ENCODE assay signal across 8 cellular contexts in the genomic region with DNA sequence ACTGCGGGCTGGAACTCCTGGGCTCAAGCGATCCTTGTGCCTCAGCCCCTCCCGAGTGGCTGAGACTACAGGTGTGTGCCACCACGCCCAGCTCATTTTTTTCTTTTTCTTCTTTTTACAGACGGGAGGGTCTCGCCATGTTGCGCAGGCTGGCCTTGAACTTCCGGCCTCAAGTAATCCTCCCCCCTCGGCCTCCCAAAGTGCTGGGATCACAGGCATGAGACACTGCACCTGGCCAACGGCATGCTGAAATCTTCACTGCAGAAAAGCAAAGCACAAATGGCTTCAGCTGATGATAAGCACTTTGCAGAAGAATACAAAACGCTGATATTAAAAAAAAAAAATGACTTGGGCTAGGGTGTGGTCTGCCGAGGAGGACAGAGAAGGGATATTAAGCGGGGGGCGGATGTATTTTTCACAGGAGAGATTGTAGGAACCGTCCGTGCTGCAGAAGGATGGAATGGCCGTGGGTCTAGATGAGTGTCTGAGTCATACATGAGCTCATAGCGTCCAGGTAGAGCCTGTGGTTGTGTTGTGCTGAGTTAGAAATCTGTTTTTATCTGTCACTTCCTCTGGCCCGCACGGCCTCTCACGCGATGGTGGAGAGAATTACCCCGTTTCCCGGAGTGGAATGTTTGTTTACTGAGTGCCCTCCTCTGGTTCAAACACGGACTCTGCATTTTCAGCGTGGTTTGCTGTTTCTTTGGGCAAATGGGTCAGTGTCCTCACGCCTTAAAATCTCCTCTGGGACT. TPM values are rescaled to one million over a fixed set of nuclear protein-coding genes. Genes with fewer than 3 reads are reported as not detected.
DNase-seq lines count a peak whose midpoint lies in the region; ATAC-seq and TF ChIP-seq lines count a peak whose summit lies in the region.

No MANE protein-coding gene starts in this region.

- 51 to 59% methylated on average over 26 to 27 of the region's 27 CpGs for WGBS in tibial nerve, 2 donors

- no peaks in the 10 kb centered on the region for H3K4me1 ChIP-seq in tibial nerve

- no peaks in the 10 kb centered on the region for H3K9me3 ChIP-seq in tibial nerve

- no peak for TF ChIP-seq CTCF in fibroblast of pulmonary artery (IDR thresholded peaks at IDR 0.05; ENCODE audit: low read length, missing control alignments)
- TF ChIP-seq CTCF in tibial nerve (IDR thresholded peaks at IDR 0.05) = no peak

- H3K27ac ChIP-seq in tibial nerve = no peak overlapping the region

- DNase-seq in CD1c-positive myeloid dendritic cell (ENCODE audit: extremely low spot score) (peak; percentile 42), HuH-7 (ENCODE audit: low spot score) (peak; percentile 17), fibroblast of pulmonary artery (ENCODE audit: low read depth) (peak; percentile 49), erythroblast (lab: John Stamatoyannopoulos, UW) (no peak), tibial nerve (ENCODE audit: low spot score in 2 of 2) (no peak), DMS 273 treated with DMSO at 0.1 percent for 48 hours (lab: John Stamatoyannopoulos, UW) (no peak)
- peak; percentile 2 to 24 (median 12) for DNase-seq in activated CD4-positive, CD25-positive, alpha-beta regulatory T cell (lab: John Stamatoyannopoulos, UW)

- H3K36me3 ChIP-seq in tibial nerve = no peaks in the 10 kb centered on the region

- H3K4me3 ChIP-seq in fibroblast of pulmonary artery (replicated peaks; ENCODE audit: low read depth, low read length) (no peak overlapping the region), tibial nerve (no peak overlapping the region)

- TF ChIP-seq POLR2A in erythroblast (IDR thresholded peaks at IDR 0.05; ENCODE audit: low read length) (no peak), tibial nerve (IDR thresholded peaks at IDR 0.05) (no peak)

- ATAC-seq in GM19395 (IDR thresholded peaks at IDR 0.05; ENCODE audit: unreplicated experiment) = peak; percentile 73

- no peak for TF ChIP-seq EP300 in tibial nerve (IDR thresholded peaks at IDR 0.05)

- H3K27me3 ChIP-seq in tibial nerve = no peaks in the 10 kb centered on the region

RNA-seq across cellular contexts. Expression of a gene that starts 8.5 kb away (rescaled TPM):
- total RNA-seq in tibial nerve = 100 to 1,000 TPM in 1 of 4 donors, 10 to 100 TPM in 3; 58.3 to 139 (median 72.6) TPM

RNA-seq across cellular contexts. Expression of a gene that starts 32.0 kb away (rescaled TPM):
- 1 to 10 TPM in 1 of 4 donors, under 1 TPM in 1, not detected in 2; 0.63 to 4.7 TPM for total RNA-seq in tibial nerve

RNA-seq across cellular contexts. Expression of a gene that starts 45.9 kb away (rescaled TPM):
- 1 to 10 TPM in 3 of 4 donors, under 1 TPM in 1; 0.84 to 2.8 (median 1.2) TPM for total RNA-seq in tibial nerve

Comparison
In these comparisons a context has a peak if more than half of its experiments do, and no peak if none do; other contexts are left out.
1. DNase-seq: peak in CD1c-positive myeloid dendritic cell (single experiment), HuH-7 (single experiment), activated CD4-positive, CD25-positive, alpha-beta regulatory T cell (4 of 4) and fibroblast of pulmonary artery (single experiment); none in erythroblast (0 of 2), tibial nerve (0 of 2) and DMS 273 treated with DMSO at 0.1 percent for 48 hours (single experiment).